In the genomic region with DNA sequence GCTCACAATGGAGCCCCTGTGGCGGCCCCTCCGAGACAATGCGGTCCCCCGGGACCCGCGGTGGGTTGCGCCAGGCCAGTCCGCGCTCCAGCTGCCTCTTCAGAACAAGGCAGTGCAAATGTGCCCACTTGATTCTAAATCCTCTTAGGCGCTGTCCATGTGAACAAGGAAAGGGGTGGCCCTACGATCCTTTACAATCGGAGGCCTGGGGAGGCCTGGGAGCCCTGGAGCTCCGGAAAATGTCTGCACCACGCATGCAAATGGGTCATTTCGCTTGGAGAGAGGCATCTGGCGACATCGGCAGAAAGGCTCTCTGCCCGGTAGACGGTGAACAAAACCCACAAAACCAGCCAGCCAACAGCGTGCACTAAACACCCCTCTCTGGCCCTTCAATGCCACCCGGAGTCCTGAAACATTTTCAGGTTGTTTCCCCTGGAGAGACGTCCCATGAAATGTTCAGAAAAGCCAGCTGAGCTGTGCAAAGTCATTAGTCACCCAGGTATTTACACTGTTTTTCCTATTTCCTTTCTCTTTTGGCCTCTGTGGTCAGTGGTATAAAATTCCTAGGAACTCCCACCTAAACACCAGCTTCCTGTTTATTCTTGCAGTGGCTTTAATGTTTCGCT, we compare ENCODE assay signal across 8 cellular contexts.
A peak's percentile ranks its signal among the peaks of the same experiment; 100 is the strongest.
DNase-seq lines count a peak whose midpoint lies in the region; ATAC-seq and TF ChIP-seq lines count a peak whose summit lies in the region.

No MANE protein-coding gene starts in this region.

- peaks cover 46% of the 10 kb centered on the region for H3K4me1 Mint-ChIP-seq in activated T-cell treated with anti-CD3 and anti-CD28 coated beads, Interleukin-2, amount 50 U/mL, for 72 hours (ENCODE audit: low read depth)

- no peaks in the 10 kb centered on the region for H3K36me3 Mint-ChIP-seq in activated T-cell treated with anti-CD3 and anti-CD28 coated beads, Interleukin-2, amount 50 U/mL, for 72 hours (ENCODE audit: insufficient read depth in 2 of 2)

- H3K4me3 Mint-ChIP-seq in activated T-cell treated with anti-CD3 and anti-CD28 coated beads, Interleukin-2, amount 50 U/mL, for 72 hours, result peak overlapping the region; percentile 82 to 83

- no peaks in the 10 kb centered on the region for H3K9me3 ChIP-seq in neutrophil

- peak overlapping the region; percentile 77 for H3K27ac ChIP-seq in neutrophil

- peak; percentile 63 for DNase-seq in ELF-1 (ENCODE audit: low read depth, low spot score)
- DNase-seq in NCI-H1417 (lab: John Stamatoyannopoulos, UW), result peak in 2 of 3 experiments; percentile 75 to 92
- peak; percentile 16 to 26 for DNase-seq in activated T-cell treated with anti-CD3 and anti-CD28 coated beads, Interleukin-2, amount 50 U/mL, for 72 hours
- DNase-seq in globus pallidus (ENCODE audit: low spot score), result peak; percentile 76
- DNase-seq in D341Med (ENCODE audit: low spot score), result no peak
- no peak for DNase-seq in NAMALWA (ENCODE audit: low spot score)

- H3K27me3 ChIP-seq in neutrophil, result no peaks in the 10 kb centered on the region

- H3K9me3 Mint-ChIP-seq in activated T-cell treated with anti-CD3 and anti-CD28 coated beads, Interleukin-2, amount 50 U/mL, for 72 hours, result no peaks in the 10 kb centered on the region

- ATAC-seq in GM21576 (IDR thresholded peaks at IDR 0.05; ENCODE audit: unreplicated experiment), result peak; percentile 39
- ATAC-seq in activated T-cell treated with anti-CD3 and anti-CD28 coated beads, Interleukin-2, amount 50 U/mL, for 72 hours (replicated peaks in 1 of 2), result peak; percentile 52 to 66

- no peaks in the 10 kb centered on the region for H3K27me3 Mint-ChIP-seq in activated T-cell treated with anti-CD3 and anti-CD28 coated beads, Interleukin-2, amount 50 U/mL, for 72 hours (ENCODE audit: low read depth)

- H3K27ac Mint-ChIP-seq in activated T-cell treated with anti-CD3 and anti-CD28 coated beads, Interleukin-2, amount 50 U/mL, for 72 hours, result peak overlapping the region; percentile 82

- peaks cover 11 to 14% of the 10 kb centered on the region in 2 experiments for H3K4me1 ChIP-seq in neutrophil (ENCODE audit: control insufficient read depth in 1 of 2, insufficient read depth in 1 of 2, low read depth in 1 of 2, low read length in 1 of 2)

- H3K4me3 ChIP-seq in neutrophil (ENCODE audit: low read depth in 1 of 2, low read length in 1 of 2), result peak overlapping the region; percentile 67 to 71

- no peak for TF ChIP-seq CTCF in neutrophil (IDR thresholded peaks at IDR 0.05)

- H3K36me3 ChIP-seq in neutrophil, result no peaks in the 10 kb centered on the region

Comparison
In these comparisons a context has a peak if more than half of its experiments do, and no peak if none do; other contexts are left out.
1. DNase-seq: peak in ELF-1 (single experiment), NCI-H1417 (2 of 3), activated T-cell treated with anti-CD3 and anti-CD28 coated beads, Interleukin-2, amount 50 U/mL, for 72 hours (2 of 2) and globus pallidus (single experiment); none in D341Med (single experiment) and NAMALWA (single experiment).